ENCODE assay signal across 26 cellular contexts in the genomic region with DNA sequence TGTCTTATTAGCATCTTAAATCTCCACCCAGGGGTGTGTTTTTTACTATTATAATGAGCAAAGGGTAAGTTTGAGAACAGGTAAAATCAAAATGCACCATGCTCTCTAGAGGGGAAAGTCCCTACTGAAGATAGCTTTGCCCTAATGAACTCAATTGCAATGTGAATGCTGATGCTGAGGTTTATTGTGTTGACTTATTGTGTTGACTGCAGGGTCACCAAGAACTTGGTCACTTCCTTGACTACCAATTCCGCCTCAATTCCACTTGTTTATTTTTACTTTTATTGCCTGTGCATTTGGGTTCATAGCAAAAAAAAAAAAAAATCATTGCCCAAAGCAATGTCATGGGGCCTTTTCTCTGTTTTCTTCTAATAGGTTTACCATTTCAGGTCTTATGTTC.
DNase-seq lines count a peak whose midpoint lies in the region; ATAC-seq, FAIRE-seq and TF ChIP-seq lines count a peak whose summit lies in the region.
"Had no signal": no experiment of that assay in that cellular context is flagged by ENCODE, and none has a peak within 500 bp of the region (broad histone marks: within the 10 kb centered on the region; RNA-seq: fewer than 3 reads in every experiment).

No MANE protein-coding gene starts in this region.

- no peak overlapping the region for H3K14ac ChIP-seq in H1 (ENCODE audit: insufficient read length)

- no peak overlapping the region for H2AFZ ChIP-seq in H1 (ENCODE audit: low read length)

- ATAC-seq in WTC11 = no peak
- ATAC-seq in mucosa of descending colon = peak; percentile 92
- no peak for ATAC-seq in gastrocnemius medialis
- ATAC-seq in GM19452 (IDR thresholded peaks at IDR 0.05; ENCODE audit: unreplicated experiment) = no peak
- ATAC-seq: A549 had no signal

- in situ Hi-C loops in gastrocnemius medialis (cut with MboI; ENCODE audit: low sequenced_read_pairs in 4 of 4) = no loop called here

- 0 out of 2 replicates have a peak overlapping the region, but pooled peaks have one; percentile 17 for H3K27ac Mint-ChIP-seq in WTC11
- H3K27ac Mint-ChIP-seq: CD14-positive monocyte; CD4-positive, alpha-beta T cell; CD8-positive, alpha-beta memory T cell had no signal

- H3K23ac ChIP-seq in H1 (ENCODE audit: insufficient read length) = no peak overlapping the region

- intact Hi-C loops in mucosa of descending colon (cut with DNase I, micrococcal nuclease) = no loop called here
- intact Hi-C loops in gastrocnemius medialis (cut with DNase I; ENCODE audit: low total_unique reads) = no loop called here

- H3K4me3 Mint-ChIP-seq in WTC11 = no peak overlapping the region
- H3K4me3 Mint-ChIP-seq: CD14-positive monocyte; CD4-positive, alpha-beta T cell; CD8-positive, alpha-beta memory T cell had no signal

- TF ChIP-seq CTCF in LNCaP clone FGC (IDR thresholded peaks at IDR 0.05; ENCODE audit: control insufficient read depth, extremely low read depth, insufficient read depth) (no peak), WTC11 (IDR thresholded peaks at IDR 0.05) (no peak), H1 (IDR thresholded peaks at IDR 0.05; ENCODE audit: control extremely low read depth in 1 of 3, insufficient read depth in 1 of 3, low read depth in 1 of 3, low read length in 3 of 3) (no peak), mucosa of descending colon (IDR thresholded peaks at IDR 0.05) (no peak), gastrocnemius medialis (IDR thresholded peaks at IDR 0.05 in 4 of 5, conservative IDR thresholded peaks at IDR 0.05 in 1 of 5) (no peak)

- H3K4ac ChIP-seq in H1 (replicated peaks; ENCODE audit: insufficient read length, low read depth, low read length) = no peak overlapping the region

- DNase-seq in LNCaP clone FGC (ENCODE audit: low read depth) (peak; percentile 58), WTC11 (ENCODE audit: low spot score) (no peak), H1 (ENCODE audit: low read depth in 1 of 2, low spot score in 2 of 2) (no peak), mucosa of descending colon (peak in 1 of 3 donors; percentile 5), NCI-H2227 (lab: John Stamatoyannopoulos, UW; ENCODE audit: unreplicated experiment) (no peak), gastrocnemius medialis (no peak)
- DNase-seq: 8988T; ACHN; AML-193; BE2C; CD4-positive, alpha-beta T cell; CD8-positive, alpha-beta memory T cell; DMS 273 treated with DMSO at 0.1 percent for 48 hours; DMS79; EL; GF-D8; GOT3; H7; HCEC 1CT had no signal

- H3K9me3 ChIP-seq in H1 (ENCODE audit: insufficient read depth in 2 of 2, low read depth in 1 of 2, low read length in 1 of 2) (peaks cover 0 to 2% of the 10 kb centered on the region in 2 experiments; a peak in 1 of 4 replicates), mucosa of descending colon (peaks cover 3% of the 10 kb centered on the region), gastrocnemius medialis (peaks cover 0 to 3% (median 0%) of the 10 kb centered on the region in 3 donors)
- H3K9me3 ChIP-seq: A549, BE2C had no signal

- peak overlapping the region; percentile 82; the same call in 1 of the 2 replicates for H2BK12ac ChIP-seq in H1 (ENCODE audit: low read depth, low read length)

- no peak overlapping the region for H4K5ac ChIP-seq in H1 (ENCODE audit: insufficient read length, low read depth, low read length)

- H3K4me3 ChIP-seq in LNCaP clone FGC (ENCODE audit: low read depth, low read length) = no peak overlapping the region
- no peak overlapping the region for H3K4me3 ChIP-seq in H1 (ENCODE audit: extremely low read depth in 1 of 4, insufficient read depth in 2 of 4, low read depth in 3 of 4, low read length in 4 of 4)
- no peak overlapping the region for H3K4me3 ChIP-seq in mucosa of descending colon
- H3K4me3 ChIP-seq in gastrocnemius medialis = no peak overlapping the region
- H3K4me3 ChIP-seq: A549; BLaER1 treated with 17β-estradiol and CSF1 and Interleukin-3, amounts not matched to agents 10 nM and 100 nM had no signal

- H2BK5ac ChIP-seq in H1 (ENCODE audit: low read depth, low read length) = peak overlapping the region; percentile 93; the same call in 1 of the 2 replicates

- H4K91ac ChIP-seq in H1 (replicated peaks; ENCODE audit: insufficient read length, low read length) = no peak overlapping the region

- H4K20me1 ChIP-seq in H1 (replicated peaks in 1 of 2; ENCODE audit: control insufficient read depth in 1 of 2, insufficient read depth in 2 of 2, low read length in 2 of 2) = no peaks in the 10 kb centered on the region
- H4K20me1 ChIP-seq: BLaER1 treated with 17β-estradiol and CSF1 and Interleukin-3, amounts not matched to agents 10 nM and 100 nM had no signal

- TF ChIP-seq RAD21 in H1 (IDR thresholded peaks at IDR 0.05 in 1 of 2, conservative IDR thresholded peaks at IDR 0.05 in 1 of 2; ENCODE audit: low read depth in 2 of 2, low read length in 2 of 2) = no peak

- H3K36me3 ChIP-seq in H1 (ENCODE audit: control insufficient read depth in 2 of 4, insufficient read depth in 4 of 4, low read length in 3 of 4) (no peaks in the 10 kb centered on the region), mucosa of descending colon (ENCODE audit: low read depth) (no peaks in the 10 kb centered on the region), gastrocnemius medialis (no peaks in the 10 kb centered on the region)
- H3K36me3 ChIP-seq: BE2C; BLaER1 treated with 17β-estradiol and CSF1 and Interleukin-3, amounts not matched to agents 10 nM and 100 nM had no signal

- no peak overlapping the region for H4K8ac ChIP-seq in H1 (ENCODE audit: extremely low read depth, insufficient read depth, low read length)

- peak overlapping the region; percentile 100 for H2BK120ac ChIP-seq in H1 (replicated peaks; ENCODE audit: low read depth, low read length)

- CTCF ChIA-PET in WTC11 (lab: Charles Lee) (interaction anchor here (2.0 kb wide), 1 partner anchor 94 kb away, joined by 8 read pairs; no protein-coding TSS in a partner anchor), H1 (lab: Charles Lee; ENCODE audit: partially characterized antibody) (no interaction called here)

- no peak overlapping the region for H3K56ac ChIP-seq in H1 (replicated peaks; ENCODE audit: insufficient read length, low read depth, low read length)

- H2BK15ac ChIP-seq in H1 (ENCODE audit: low read length) = no peak overlapping the region

- H3K27me3 ChIP-seq in H1 (replicated peaks in 1 of 4; ENCODE audit: control insufficient read depth in 3 of 4, extremely low read depth in 1 of 4, insufficient read depth in 3 of 4, low read length in 3 of 4) = no peaks in the 10 kb centered on the region
- H3K27me3 ChIP-seq in gastrocnemius medialis = no peaks in the 10 kb centered on the region
- H3K27me3 ChIP-seq: BLaER1 treated with 17β-estradiol and CSF1 and Interleukin-3, amounts not matched to agents 10 nM and 100 nM had no signal

- peaks cover 17% of the 10 kb centered on the region for H3K9me3 Mint-ChIP-seq in WTC11

- H2AK5ac ChIP-seq in H1 (ENCODE audit: low read depth, low read length) = no peak overlapping the region

- no peak overlapping the region for H3K18ac ChIP-seq in H1 (ENCODE audit: extremely low read depth, low read length)

- H3K27ac ChIP-seq in H1 (ENCODE audit: low read depth, low read length) (no peak overlapping the region), gastrocnemius medialis (no peak overlapping the region)
- H3K27ac ChIP-seq: A549; BLaER1 treated with 17β-estradiol and CSF1 and Interleukin-3, amounts not matched to agents 10 nM and 100 nM had no signal

- FAIRE-seq in H1 (lab: Jason Lieb, UNC) = no peak
- FAIRE-seq: A549, D721Med, GM12891, GM18507 had no signal

- TF ChIP-seq POLR2A in H1 (IDR thresholded peaks at IDR 0.05; ENCODE audit: control extremely low read depth in 1 of 2, low read depth in 2 of 2, low read length in 2 of 2) (no peak), gastrocnemius medialis (IDR thresholded peaks at IDR 0.05) (no peak)

- H3K27me3 Mint-ChIP-seq in WTC11 (ENCODE audit: low read depth) = no peaks in the 10 kb centered on the region

- POLR2A ChIA-PET in WTC11 (lab: Charles Lee) = no interaction called here
- POLR2A ChIA-PET in H1 (lab: Charles Lee; ENCODE audit: partially characterized antibody) = no interaction called here

- peaks cover 0 to 19% (median 5%) of the 10 kb centered on the region in 4 experiments; a peak in 4 of 7 replicates for H3K4me1 ChIP-seq in H1 (replicated peaks in 1 of 4; ENCODE audit: control insufficient read depth in 3 of 4, insufficient read depth in 4 of 4, low read length in 3 of 4)
- no peaks in the 10 kb centered on the region for H3K4me1 ChIP-seq in mucosa of descending colon (ENCODE audit: low read depth)
- no peaks in the 10 kb centered on the region for H3K4me1 ChIP-seq in gastrocnemius medialis
- H3K4me1 ChIP-seq: A549; BE2C; BLaER1 treated with 17β-estradiol and CSF1 and Interleukin-3, amounts not matched to agents 10 nM and 100 nM had no signal

- peaks cover 16% of the 10 kb centered on the region for H3K36me3 Mint-ChIP-seq in WTC11
- H3K36me3 Mint-ChIP-seq: CD14-positive monocyte; CD8-positive, alpha-beta memory T cell had no signal

- 93% methylated on average over 1 of the region's 1 CpG; no CpG with 5 or more reads in 1 of the 2 experiments for WGBS in H1 (ENCODE audit: extremely low coverage in 1 of 2, insufficient coverage in 1 of 2, insufficient read length in 1 of 2, insufficient replicate concordance in 2 of 2, low coverage in 1 of 2, low lambda C conversion rate in 2 of 2, missing lambda C conversion rate in 1 of 2), 2 experiments

- no peaks in the 10 kb centered on the region for H3K23me2 ChIP-seq in H1 (ENCODE audit: low read depth, low read length)

- no peaks in the 10 kb centered on the region for H3K79me1 ChIP-seq in H1 (ENCODE audit: low read depth, low read length)

- H3K9ac ChIP-seq in H1 (replicated peaks in 1 of 4; ENCODE audit: extremely low read depth in 1 of 4, low read depth in 3 of 4, low read length in 3 of 4) = no peak overlapping the region
- H3K9ac ChIP-seq: BLaER1 treated with 17β-estradiol and CSF1 and Interleukin-3, amounts not matched to agents 10 nM and 100 nM had no signal

- no peak overlapping the region for H3K4me2 ChIP-seq in H1 (ENCODE audit: insufficient read depth in 1 of 2, low read depth in 2 of 2, low read length in 2 of 2)
- H3K4me2 ChIP-seq: A549; BLaER1 treated with 17β-estradiol and CSF1 and Interleukin-3, amounts not matched to agents 10 nM and 100 nM had no signal

- peak overlapping the region; percentile 80 for H2BK20ac ChIP-seq in H1 (ENCODE audit: low read length)

- H3K4me1 Mint-ChIP-seq in WTC11 = peaks cover 77% of the 10 kb centered on the region
- H3K4me1 Mint-ChIP-seq: CD14-positive monocyte; CD8-positive, alpha-beta memory T cell had no signal

- no peaks in the 10 kb centered on the region for H3K79me2 ChIP-seq in H1 (ENCODE audit: control insufficient read depth in 1 of 2, insufficient read depth in 2 of 2, low read length in 2 of 2)

- TF ChIP-seq EP300 in H1 (IDR thresholded peaks at IDR 0.05; ENCODE audit: borderline replicate concordance in 1 of 2, low read depth in 2 of 2, low read length in 2 of 2) = no peak

TF ChIP-seq in WTC11, 78 proteins besides CTCF, POLR2A, EP300 and RAD21 (continues in another document):
- no peak for TF ChIP-seq MYBL2 (CRISPR knock-in tag; IDR thresholded peaks at IDR 0.05)

TF ChIP-seq in H1, 55 proteins besides CTCF, POLR2A, EP300 and RAD21 (continues in another document):
- no peak for TF ChIP-seq CHD2 (IDR thresholded peaks at IDR 0.05; ENCODE audit: low read length)
- TF ChIP-seq ZNF274 (IDR thresholded peaks at IDR 0.05; ENCODE audit: borderline replicate concordance, extremely low read depth, low read length) = no peak
- no peak for TF ChIP-seq CTBP2 (IDR thresholded peaks at IDR 0.05; ENCODE audit: borderline replicate concordance, insufficient read depth, insufficient read length, low read length)
